Comparison of ENCODE assay signal across 30 cellular contexts in genomic region chr7:30980194-30980593, GRCh38. TPM values are rescaled to one million over a fixed set of nuclear protein-coding genes. Genes with fewer than 3 reads are reported as not detected.
"Had no signal": no experiment of that assay in that cellular context is flagged by ENCODE, and none has a peak within 500 bp of the region (broad histone marks: within the 10 kb centered on the region; RNA-seq: fewer than 3 reads in every experiment).

No MANE protein-coding gene starts in this region.

- H3K9me3 ChIP-seq: gastrocnemius medialis, prostate gland, right atrium auricular region, suprapubic skin, transverse colon, upper lobe of right lung had no signal

- H3K4me2 ChIP-seq: neural progenitor cell, smooth muscle cell had no signal

- H3K9me3 Mint-ChIP-seq: endodermal cell; naive thymus-derived CD4-positive, alpha-beta T cell; nephron; neural progenitor cell; stimulated activated naive CD8-positive, alpha-beta T cell treated with anti-CD3 and anti-CD28 coated beads, Interleukin-15, amount 100 ng/mL, for 72 hours had no signal

- H3K27ac ChIP-seq: dorsolateral prefrontal cortex, epithelial cell of prostate, gastrocnemius medialis, neural progenitor cell, prostate gland, right atrium auricular region, suprapubic skin, transverse colon, upper lobe of right lung had no signal

- FAIRE-seq: kidney had no signal

- ATAC-seq: esophagus mucosa; gastrocnemius medialis; left lobe of liver; naive thymus-derived CD4-positive, alpha-beta T cell; sciatic nerve; stimulated activated naive CD8-positive, alpha-beta T cell treated with anti-CD3 and anti-CD28 coated beads, Interleukin-15, amount 100 ng/mL, for 72 hours; upper lobe of right lung had no signal

- H3K36me3 ChIP-seq: gastrocnemius medialis, neural progenitor cell, prostate gland, right atrium auricular region, suprapubic skin, transverse colon, upper lobe of right lung had no signal

- H3K27me3 ChIP-seq: gastrocnemius medialis, right atrium auricular region, transverse colon, upper lobe of right lung had no signal

- H3K4me1 Mint-ChIP-seq: nephron had no signal

- H3K4me1 ChIP-seq: gastrocnemius medialis, upper lobe of right lung had no signal

- H3K4me3 ChIP-seq: dorsolateral prefrontal cortex, gastrocnemius medialis, lung, neural progenitor cell, prostate gland, right atrium auricular region, smooth muscle cell, suprapubic skin, transverse colon, upper lobe of right lung had no signal

- H3K9ac ChIP-seq: neural progenitor cell had no signal

- H2AFZ ChIP-seq: neural progenitor cell had no signal

- H3K36me3 Mint-ChIP-seq: naive thymus-derived CD4-positive, alpha-beta T cell; neural progenitor cell had no signal

- DNase-seq: effector CD8-positive, alpha-beta T cell; foreskin fibroblast; gastrocnemius medialis; kidney; mesenchymal stem cell; midbrain; naive thymus-derived CD4-positive, alpha-beta T cell; stimulated activated CD4-positive, alpha-beta T cell treated with anti-CD3 and anti-CD28 coated beads, Interleukin-12 subunit alpha, Interleukin-12 subunit beta, amount 100 ng/mL, for 4 hours; stimulated activated CD4-positive, alpha-beta T cell treated with anti-CD3 and anti-CD28 coated beads, Interleukin-1b, Interleukin-23, amount 100 ng/mL, for 48 hours; stimulated activated CD4-positive, alpha-beta T cell treated with anti-CD3 and anti-CD28 coated beads, Interleukin-4, amount 100 ng/mL, for 1 hour; stimulated activated CD8-positive, alpha-beta memory T cell treated with anti-CD3 and anti-CD28 coated beads, Interleukin-4, amount 100 ng/mL, for 48 hours; stimulated activated naive CD4-positive, alpha-beta T cell; stimulated activated naive CD8-positive, alpha-beta T cell treated with anti-CD3 and anti-CD28 coated beads, Interleukin-15, amount 100 ng/mL, for 72 hours; transverse colon; upper lobe of right lung had no signal

- H3K27ac Mint-ChIP-seq: endodermal cell; naive thymus-derived CD4-positive, alpha-beta T cell; nephron had no signal

- H3K4me3 Mint-ChIP-seq: endodermal cell; naive thymus-derived CD4-positive, alpha-beta T cell; nephron; neural progenitor cell; stimulated activated naive CD8-positive, alpha-beta T cell treated with anti-CD3 and anti-CD28 coated beads, Interleukin-15, amount 100 ng/mL, for 72 hours had no signal

RNA-seq across cellular contexts. Expression of gene GHRHR, which starts 16.4 kb away (rescaled TPM):
- total RNA-seq: endodermal cell; esophagus mucosa; gastrocnemius medialis; glomerular endothelial cell; kidney; naive thymus-derived CD4-positive, alpha-beta T cell; osteocyte; right atrium auricular region; smooth muscle cell; transverse colon; upper lobe of right lung had no signal
- polyA plus RNA-seq: naive thymus-derived CD4-positive, alpha-beta T cell; smooth muscle cell had no signal
